ENCODE assay signal across 17 cellular contexts in the genomic region with DNA sequence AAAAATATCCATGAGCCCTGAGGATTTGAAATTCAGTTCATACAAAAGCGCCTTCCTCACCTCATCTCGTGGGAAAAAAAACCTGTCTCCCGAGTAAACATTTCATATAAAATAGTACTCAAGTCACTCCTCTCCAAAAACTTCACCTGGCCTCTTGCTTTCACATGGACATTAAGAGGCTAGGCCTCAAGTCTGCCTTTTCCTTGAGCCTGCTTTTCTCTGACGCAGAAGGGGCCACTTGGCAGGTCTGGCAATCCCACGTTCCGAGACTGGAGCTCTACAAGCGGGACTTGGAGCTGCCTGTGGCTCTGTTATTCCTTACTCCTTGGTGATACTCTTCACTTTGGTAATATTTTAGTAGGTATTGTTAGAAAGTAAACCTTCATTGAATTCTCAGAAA. TPM values are rescaled to one million over a fixed set of nuclear protein-coding genes. Genes with fewer than 3 reads are reported as not detected.
DNase-seq lines count a peak whose midpoint lies in the region; ATAC-seq and TF ChIP-seq lines count a peak whose summit lies in the region.
"Had no signal": no experiment of that assay in that cellular context is flagged by ENCODE, and none has a peak within 500 bp of the region (broad histone marks: within the 10 kb centered on the region; RNA-seq: fewer than 3 reads in every experiment).

No MANE protein-coding gene starts in this region.

- DNase-seq in endothelial cell (ENCODE audit: low spot score) (no peak), islet precursor cell (peak; percentile 24), lower lobe of right lung (peak; percentile 60), thyroid gland (peak; percentile 42 to 43), dorsolateral prefrontal cortex (no peak), amygdala (lab: John Stamatoyannopoulos, UW) (no peak), T1000 (lab: John Stamatoyannopoulos, UW) (no peak)
- DNase-seq: C1 segment of cervical spinal cord; Calu3; CD4-positive, alpha-beta memory T cell; COR-L47; DMS53; DMS79 treated with DMSO at 0.1 percent for 48 hours; GF-D8; GOT3; HFFc6 had no signal

- H3K27ac ChIP-seq in lower lobe of right lung: no peak overlapping the region
- H3K27ac ChIP-seq in thyroid gland: peak overlapping the region in 2 of 3 donors; percentile 2 to 27
- H3K27ac ChIP-seq in dorsolateral prefrontal cortex: no peak overlapping the region

- no peaks in the 10 kb centered on the region for H3K4me1 Mint-ChIP-seq in endothelial cell (ENCODE audit: unreplicated experiment)

- H3K4me3 ChIP-seq in lower lobe of right lung (no peak overlapping the region), thyroid gland (replicated peaks in 1 of 3) (no peak overlapping the region), dorsolateral prefrontal cortex (no peak overlapping the region)
- H3K4me3 ChIP-seq: HAP-1 had no signal

- H3K4me1 ChIP-seq in lower lobe of right lung (no peaks in the 10 kb centered on the region), thyroid gland (peaks cover 13 to 18% of the 10 kb centered on the region in 2 donors)
- H3K4me1 ChIP-seq: HAP-1 had no signal

- H3K9me3 Mint-ChIP-seq in endothelial cell (ENCODE audit: unreplicated experiment): no peaks in the 10 kb centered on the region
- H3K9me3 Mint-ChIP-seq: HFFc6 had no signal

- H3K36me3 Mint-ChIP-seq in endothelial cell (ENCODE audit: low read depth, unreplicated experiment): peaks cover 8% of the 10 kb centered on the region

- intact Hi-C loops in lower lobe of right lung (cut with DNase I) (no loop called here), thyroid gland (cut with DNase I) (no loop called here), dorsolateral prefrontal cortex (cut with DNase I) (loop anchor here in 1 of 2 donors (10.0 kb wide), 1 partner anchor 689 kb away; no protein-coding TSS in a partner anchor)

- TF ChIP-seq CTCF in endothelial cell (IDR thresholded peaks at IDR 0.05; ENCODE audit: unreplicated experiment): no peak
- TF ChIP-seq CTCF in lower lobe of right lung (IDR thresholded peaks at IDR 0.05): no peak
- no peak for TF ChIP-seq CTCF in thyroid gland (IDR thresholded peaks at IDR 0.05)
- TF ChIP-seq CTCF in dorsolateral prefrontal cortex (IDR thresholded peaks at IDR 0.05 in 54 of 56, conservative IDR thresholded peaks at IDR 0.05 in 2 of 56; ENCODE audit: low read depth in 1 of 56, partially characterized antibody in 56 of 56): no peak

- TF ChIP-seq POLR2A in thyroid gland (IDR thresholded peaks at IDR 0.05): no peak

- ATAC-seq in lower lobe of right lung: peak; percentile 73 to 75

- peak overlapping the region; percentile 52 for H3K4me3 Mint-ChIP-seq in endothelial cell (ENCODE audit: unreplicated experiment)
- H3K4me3 Mint-ChIP-seq: HFFc6 had no signal

- H3K27me3 ChIP-seq in lower lobe of right lung (ENCODE audit: low read depth) (no peaks in the 10 kb centered on the region), thyroid gland (no peaks in the 10 kb centered on the region), dorsolateral prefrontal cortex (no peaks in the 10 kb centered on the region)

- no peaks in the 10 kb centered on the region for H3K9me3 ChIP-seq in lower lobe of right lung
- no peaks in the 10 kb centered on the region for H3K9me3 ChIP-seq in thyroid gland
- H3K9me3 ChIP-seq: HAP-1 had no signal

- no peaks in the 10 kb centered on the region for H3K36me3 ChIP-seq in lower lobe of right lung
- no peaks in the 10 kb centered on the region for H3K36me3 ChIP-seq in thyroid gland
- H3K36me3 ChIP-seq: HAP-1 had no signal

- no peak overlapping the region for H3K27ac Mint-ChIP-seq in endothelial cell (ENCODE audit: unreplicated experiment)
- H3K27ac Mint-ChIP-seq: HFFc6 had no signal

- WGBS in thyroid gland, 2 donors: 45 to 52% methylated on average over 7 of the region's 7 CpGs

- H3K27me3 Mint-ChIP-seq in endothelial cell (ENCODE audit: unreplicated experiment): peaks cover 4% of the 10 kb centered on the region
- H3K27me3 Mint-ChIP-seq: CD4-positive, alpha-beta memory T cell had no signal

RNA-seq across cellular contexts. Expression of a gene that starts 26.9 kb away (rescaled TPM):
- total RNA-seq in endothelial cell (ENCODE audit: unreplicated experiment): 49.2 TPM
- 16.6 TPM for total RNA-seq in lower lobe of right lung
- total RNA-seq in thyroid gland: 10 to 100 TPM in 2 of 4 donors, 1 to 10 TPM in 2; 2.8 to 16.3 (median 11.2) TPM
- total RNA-seq in dorsolateral prefrontal cortex: 10 to 100 TPM in 14 of 120 experiments, 1 to 10 TPM in 106; 2.1 to 21.1 (median 5.6) TPM

RNA-seq across cellular contexts. Expression of a gene that starts 34.2 kb away (rescaled TPM):
- total RNA-seq in endothelial cell (ENCODE audit: unreplicated experiment) (41.3 TPM), lower lobe of right lung (55.6 TPM), thyroid gland (100 to 1,000 TPM in 1 of 4 donors, 10 to 100 TPM in 3; 77.1 to 110 (median 90.6) TPM), dorsolateral prefrontal cortex (10 to 100 TPM; 37.7 to 76.2 (median 54.3) TPM)

Comparison
In these comparisons a context has a peak if more than half of its experiments do, and no peak if none do; other contexts are left out.
1. DNase-seq: peak in islet precursor cell (single experiment), lower lobe of right lung (single experiment) and thyroid gland (2 of 2); none in endothelial cell (single experiment), dorsolateral prefrontal cortex (0 of 10), amygdala (0 of 56) and T1000 (single experiment).
2. H3K27ac ChIP-seq: peak in thyroid gland (2 of 3); none in lower lobe of right lung (single experiment) and dorsolateral prefrontal cortex (0 of 59).